In genomic region chr11:83249972-83250593, GRCh38 we compare ENCODE assay signal across 8 cellular contexts.
DNase-seq lines count a peak whose midpoint lies in the region; ATAC-seq, FAIRE-seq and TF ChIP-seq lines count a peak whose summit lies in the region.

No MANE protein-coding gene starts in this region.

- no peak overlapping the region for H3K27ac ChIP-seq in C4-2B

- FAIRE-seq in urothelium cell line (lab: Jason Lieb, UNC): no peak

- DNase-seq in NCI-H345 (lab: John Stamatoyannopoulos, UW): peak; percentile 8
- DNase-seq in T47D (ENCODE audit: low read depth in 1 of 2, low spot score in 1 of 2): peak; percentile 41 to 67
- peak; percentile 49 for DNase-seq in kidney glomerular epithelial cell (lab: John Stamatoyannopoulos, UW)
- DNase-seq in urothelium cell line (ENCODE audit: low spot score): peak; percentile 34
- no peak for DNase-seq in activated T-cell treated with anti-CD3 and anti-CD28 coated beads for 4 hours

- TF ChIP-seq CTCF in C4-2B (conservative IDR thresholded peaks at IDR 0.05) (peak; percentile 88), GM12874 (IDR thresholded peaks at IDR 0.05; ENCODE audit: insufficient read depth, low read depth, low read length) (peak; percentile 41; the same call in 1 of the 2 replicates)

- ATAC-seq in HG02798 (IDR thresholded peaks at IDR 0.05; ENCODE audit: poor library complexity, unreplicated experiment): peak; percentile 79

- in situ Hi-C loops in T47D (cut with HindIII; ENCODE audit: low pct_unique_long_range_greater_than_20kb, low sequenced_read_pairs): no loop called here
